In the genomic region with DNA sequence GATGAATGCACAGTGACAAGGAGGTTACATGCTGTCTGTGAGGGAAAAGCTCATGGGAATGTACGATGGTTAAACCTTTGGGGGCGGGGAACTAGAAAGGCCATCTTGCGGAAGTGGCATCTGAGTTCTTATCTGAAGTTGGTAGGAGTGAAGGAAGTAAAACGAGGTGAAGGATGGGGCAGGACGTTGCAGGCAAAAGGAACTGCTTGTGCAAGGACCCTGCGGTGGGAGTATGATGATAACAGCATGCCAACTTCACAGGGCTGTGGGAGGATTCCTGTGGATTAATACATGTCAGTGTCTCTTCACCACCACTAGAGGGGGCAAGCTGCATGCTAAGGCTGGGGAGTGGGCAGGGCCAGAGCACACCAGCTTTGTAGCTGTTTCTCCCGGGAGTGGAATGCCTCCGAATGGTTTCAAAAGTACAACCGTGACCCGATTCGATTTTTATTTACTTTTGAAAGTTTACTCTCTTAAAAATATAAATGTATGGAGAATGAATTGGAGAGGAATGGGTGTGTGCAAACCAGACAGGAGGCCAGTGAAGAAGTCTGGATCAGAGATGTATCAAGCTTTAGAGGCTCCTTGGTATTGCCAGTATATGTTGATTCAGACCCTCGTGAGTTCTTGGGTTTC, we compare ENCODE assay signal across 8 cellular contexts.
DNase-seq lines count a peak whose midpoint lies in the region; ATAC-seq and TF ChIP-seq lines count a peak whose summit lies in the region.

No MANE protein-coding gene starts in this region.

- H3K4me3 ChIP-seq in astrocyte of the spinal cord (ENCODE audit: low read depth, low read length) (peak overlapping the region; percentile 21), skeletal muscle cell (ENCODE audit: low read depth, low read length) (peak overlapping the region; percentile 25)

- peak; percentile 34 to 39 for DNase-seq in activated CD4-positive, alpha-beta T cell treated with anti-CD3 and anti-CD28 coated beads for 24 hours (ENCODE audit: low read depth in 2 of 2)
- no peak for DNase-seq in activated CD4-positive, alpha-beta T cell treated with anti-CD3 and anti-CD28 coated beads for 1 hour
- DNase-seq in NCI-H1048 (lab: John Stamatoyannopoulos, UW) (peak; percentile 43), SW480 (ENCODE audit: low spot score) (peak; percentile 83), astrocyte of the spinal cord (ENCODE audit: low read depth, low spot score) (peak; percentile 81), hypothalamus (lab: John Stamatoyannopoulos, UW) (peak in 40 of 51 donors; percentile 6 to 74 (median 34)), skeletal muscle cell (ENCODE audit: low read depth) (peak; percentile 43)

- peak; percentile 97 for ATAC-seq in HG02623 (IDR thresholded peaks at IDR 0.05; ENCODE audit: unreplicated experiment)

- peak; percentile 90 for TF ChIP-seq CTCF in astrocyte of the spinal cord (IDR thresholded peaks at IDR 0.05; ENCODE audit: low read depth, low read length)

- in situ Hi-C loops in astrocyte of the spinal cord (cut with HindIII; ENCODE audit: low sequenced_read_pairs): no loop called here
